ENCODE assay signal across 21 cellular contexts in genomic region chrX:107579956-107580355, GRCh38. TPM values are rescaled to one million over a fixed set of nuclear protein-coding genes. Genes with fewer than 3 reads are reported as not detected.
DNase-seq lines count a peak whose midpoint lies in the region; ATAC-seq and TF ChIP-seq lines count a peak whose summit lies in the region.
"Had no signal": no experiment of that assay in that cellular context is flagged by ENCODE, and none has a peak within 500 bp of the region (broad histone marks: within the 10 kb centered on the region; RNA-seq: fewer than 3 reads in every experiment).

No MANE protein-coding gene starts in this region.

- TF ChIP-seq CTCF in MCF 10A (IDR thresholded peaks at IDR 0.05; ENCODE audit: unreplicated experiment) = no peak
- no peak for TF ChIP-seq CTCF in breast epithelium (IDR thresholded peaks at IDR 0.05)
- TF ChIP-seq CTCF in right atrium auricular region (IDR thresholded peaks at IDR 0.05) = no peak

- peak; percentile 63 for ATAC-seq in activated T-helper 17 cell treated with anti-CD3 and anti-CD28 coated beads, Interleukin-2, amount 50 U/mL, for 72 hours (replicated peaks)
- peak; percentile 66 for ATAC-seq in stimulated activated effector memory CD8-positive, alpha-beta T cell treated with anti-CD3 and anti-CD28 coated beads, Interleukin-12 subunit alpha, Interleukin-12 subunit beta, amount 100 ng/mL, for 72 hours
- no peak for ATAC-seq in GM18505 (IDR thresholded peaks at IDR 0.05; ENCODE audit: unreplicated experiment)
- ATAC-seq in HG03095 (IDR thresholded peaks at IDR 0.05; ENCODE audit: unreplicated experiment) = no peak
- ATAC-seq: GM23338 had no signal

- no peak overlapping the region for H3K27ac ChIP-seq in breast epithelium
- no peak overlapping the region for H3K27ac ChIP-seq in right atrium auricular region
- H3K27ac ChIP-seq: 22Rv1; BLaER1 treated with 17β-estradiol and CSF1 and Interleukin-3, amounts not matched to agents 10 nM and 100 nM had no signal

- H3K36me3 Mint-ChIP-seq in MCF 10A (ENCODE audit: insufficient read depth, unreplicated experiment) = no peaks in the 10 kb centered on the region
- H3K36me3 Mint-ChIP-seq in activated T-helper 17 cell treated with anti-CD3 and anti-CD28 coated beads, Interleukin-2, amount 50 U/mL, for 72 hours (ENCODE audit: low read depth) = no peaks in the 10 kb centered on the region
- no peaks in the 10 kb centered on the region for H3K36me3 Mint-ChIP-seq in stimulated activated effector memory CD8-positive, alpha-beta T cell treated with anti-CD3 and anti-CD28 coated beads, Interleukin-12 subunit alpha, Interleukin-12 subunit beta, amount 100 ng/mL, for 72 hours
- H3K36me3 Mint-ChIP-seq: IgD-negative memory B cell had no signal

- no peak for TF ChIP-seq POLR2A in breast epithelium (IDR thresholded peaks at IDR 0.05)
- TF ChIP-seq POLR2A in GM18505 (IDR thresholded peaks at IDR 0.05; ENCODE audit: borderline replicate concordance, extremely low read depth, insufficient read depth, insufficient read length) = no peak

- BruUV-seq in MCF 10A (replicated peaks; lab: Mats Ljungman, UMichigan) = no TSS peak

- H3K4me3 Mint-ChIP-seq in MCF 10A (ENCODE audit: unreplicated experiment) = no peak overlapping the region
- no peak overlapping the region for H3K4me3 Mint-ChIP-seq in activated T-helper 17 cell treated with anti-CD3 and anti-CD28 coated beads, Interleukin-2, amount 50 U/mL, for 72 hours
- H3K4me3 Mint-ChIP-seq in stimulated activated effector memory CD8-positive, alpha-beta T cell treated with anti-CD3 and anti-CD28 coated beads, Interleukin-12 subunit alpha, Interleukin-12 subunit beta, amount 100 ng/mL, for 72 hours = no peak overlapping the region
- H3K4me3 Mint-ChIP-seq: GM23338, IgD-negative memory B cell had no signal

- H3K27me3 Mint-ChIP-seq in MCF 10A (ENCODE audit: insufficient read depth, unreplicated experiment) = peaks cover 4% of the 10 kb centered on the region
- H3K27me3 Mint-ChIP-seq in activated T-helper 17 cell treated with anti-CD3 and anti-CD28 coated beads, Interleukin-2, amount 50 U/mL, for 72 hours = no peaks in the 10 kb centered on the region
- H3K27me3 Mint-ChIP-seq: IgD-negative memory B cell had no signal

- H3K36me3 ChIP-seq in breast epithelium = no peaks in the 10 kb centered on the region
- no peaks in the 10 kb centered on the region for H3K36me3 ChIP-seq in right atrium auricular region
- H3K36me3 ChIP-seq: BLaER1 treated with 17β-estradiol and CSF1 and Interleukin-3, amounts not matched to agents 10 nM and 100 nM had no signal

- H3K4me3 ChIP-seq in breast epithelium (no peak overlapping the region), right atrium auricular region (no peak overlapping the region)
- H3K4me3 ChIP-seq: BLaER1 treated with 17β-estradiol and CSF1 and Interleukin-3, amounts not matched to agents 10 nM and 100 nM; GM23338 had no signal

- intact Hi-C loops in MCF 10A (cut with micrococcal nuclease) = no loop called here
- intact Hi-C loops in breast epithelium (cut with DNase I; ENCODE audit: low total_unique reads) = no loop called here

- H3K9me3 ChIP-seq in breast epithelium (peaks cover 0 to 12% of the 10 kb centered on the region in 2 donors), right atrium auricular region (peaks cover 0 to 11% of the 10 kb centered on the region in 2 donors)

- DNase-seq in MCF 10A (ENCODE audit: unreplicated experiment) = peak; percentile 8
- no peak for DNase-seq in breast epithelium (ENCODE audit: low spot score in 2 of 2)
- peak; percentile 5 for DNase-seq in fibroblast of gingiva (ENCODE audit: low read depth)
- DNase-seq in stimulated activated effector memory CD8-positive, alpha-beta T cell treated with anti-CD3 and anti-CD28 coated beads, Interleukin-12 subunit alpha, Interleukin-12 subunit beta, amount 100 ng/mL, for 72 hours (ENCODE audit: low spot score in 2 of 2) = no peak
- no peak for DNase-seq in right atrium auricular region (ENCODE audit: low spot score)
- DNase-seq: MV-4-11, NCI-H1436, NCI-H2029, NCI-H2171, NCI-H446, NCI-H69, OCI-M1, RPMI8226, SIG-M5 had no signal

- H3K27me3 ChIP-seq in breast epithelium (peaks cover 0 to 8% of the 10 kb centered on the region in 2 donors), right atrium auricular region (no peaks in the 10 kb centered on the region)

- POLR2A ChIA-PET in MCF 10A (lab: Yijun Ruan, JAX) = interaction anchor here (0.8 to 1.1 kb wide), 3 partner anchors 8 to 137 kb away, joined by 3 to 4 read pairs (median 3); partner anchors contain the start of gene PRPS1

- CTCF ChIA-PET in MCF 10A (lab: Yijun Ruan, JAX) = interaction anchor here (0.8 kb wide), 1 partner anchor 82 kb away, joined by 3 read pairs; no protein-coding TSS in a partner anchor

- H3K27ac Mint-ChIP-seq in MCF 10A (ENCODE audit: low read depth, unreplicated experiment) = no peak overlapping the region
- H3K27ac Mint-ChIP-seq in activated T-helper 17 cell treated with anti-CD3 and anti-CD28 coated beads, Interleukin-2, amount 50 U/mL, for 72 hours = no peak overlapping the region
- no peak overlapping the region for H3K27ac Mint-ChIP-seq in stimulated activated effector memory CD8-positive, alpha-beta T cell treated with anti-CD3 and anti-CD28 coated beads, Interleukin-12 subunit alpha, Interleukin-12 subunit beta, amount 100 ng/mL, for 72 hours
- H3K27ac Mint-ChIP-seq: GM23338 had no signal

- H3K4me1 Mint-ChIP-seq in MCF 10A (ENCODE audit: insufficient read depth, unreplicated experiment) = peaks cover under 1% of the 10 kb centered on the region
- H3K4me1 Mint-ChIP-seq in activated T-helper 17 cell treated with anti-CD3 and anti-CD28 coated beads, Interleukin-2, amount 50 U/mL, for 72 hours = no peaks in the 10 kb centered on the region
- peaks cover 7% of the 10 kb centered on the region for H3K4me1 Mint-ChIP-seq in stimulated activated effector memory CD8-positive, alpha-beta T cell treated with anti-CD3 and anti-CD28 coated beads, Interleukin-12 subunit alpha, Interleukin-12 subunit beta, amount 100 ng/mL, for 72 hours
- H3K4me1 Mint-ChIP-seq: GM23338 had no signal

- H3K9me3 Mint-ChIP-seq in MCF 10A (ENCODE audit: unreplicated experiment) = no peaks in the 10 kb centered on the region
- no peaks in the 10 kb centered on the region for H3K9me3 Mint-ChIP-seq in activated T-helper 17 cell treated with anti-CD3 and anti-CD28 coated beads, Interleukin-2, amount 50 U/mL, for 72 hours
- no peaks in the 10 kb centered on the region for H3K9me3 Mint-ChIP-seq in stimulated activated effector memory CD8-positive, alpha-beta T cell treated with anti-CD3 and anti-CD28 coated beads, Interleukin-12 subunit alpha, Interleukin-12 subunit beta, amount 100 ng/mL, for 72 hours

- no peaks in the 10 kb centered on the region for H3K4me1 ChIP-seq in breast epithelium
- no peaks in the 10 kb centered on the region for H3K4me1 ChIP-seq in right atrium auricular region
- H3K4me1 ChIP-seq: BLaER1 treated with 17β-estradiol and CSF1 and Interleukin-3, amounts not matched to agents 10 nM and 100 nM had no signal

RNA-seq across cellular contexts. Expression of gene PRPS1, which starts 48.4 kb away (rescaled TPM):
- 27.9 and 29.7 TPM in 2 replicates for total RNA-seq in MCF 10A (2022)
- total RNA-seq in breast epithelium = 10 to 100 TPM; 19.3 to 24.9 (median 20.8) TPM
- 100 to 1,000 TPM in 1 of 2 donors, 10 to 100 TPM in 1; 58.6 to 107 TPM for total RNA-seq in activated T-helper 17 cell treated with anti-CD3 and anti-CD28 coated beads, Interleukin-2, amount 50 U/mL, for 72 hours
- total RNA-seq in right atrium auricular region = 10 to 100 TPM; 19.0 to 23.8 TPM

Comparison
In these comparisons a context has a peak if more than half of its experiments do, and no peak if none do; other contexts are left out.
1. DNase-seq: peak in MCF 10A (single experiment) and fibroblast of gingiva (single experiment); none in breast epithelium (0 of 2), stimulated activated effector memory CD8-positive, alpha-beta T cell treated with anti-CD3 and anti-CD28 coated beads, Interleukin-12 subunit alpha, Interleukin-12 subunit beta, amount 100 ng/mL, for 72 hours (0 of 2) and right atrium auricular region (single experiment).
2. ATAC-seq: peak in activated T-helper 17 cell treated with anti-CD3 and anti-CD28 coated beads, Interleukin-2, amount 50 U/mL, for 72 hours (single experiment) and stimulated activated effector memory CD8-positive, alpha-beta T cell treated with anti-CD3 and anti-CD28 coated beads, Interleukin-12 subunit alpha, Interleukin-12 subunit beta, amount 100 ng/mL, for 72 hours (single experiment); none in GM18505 (single experiment) and HG03095 (single experiment).